In the genomic region with DNA sequence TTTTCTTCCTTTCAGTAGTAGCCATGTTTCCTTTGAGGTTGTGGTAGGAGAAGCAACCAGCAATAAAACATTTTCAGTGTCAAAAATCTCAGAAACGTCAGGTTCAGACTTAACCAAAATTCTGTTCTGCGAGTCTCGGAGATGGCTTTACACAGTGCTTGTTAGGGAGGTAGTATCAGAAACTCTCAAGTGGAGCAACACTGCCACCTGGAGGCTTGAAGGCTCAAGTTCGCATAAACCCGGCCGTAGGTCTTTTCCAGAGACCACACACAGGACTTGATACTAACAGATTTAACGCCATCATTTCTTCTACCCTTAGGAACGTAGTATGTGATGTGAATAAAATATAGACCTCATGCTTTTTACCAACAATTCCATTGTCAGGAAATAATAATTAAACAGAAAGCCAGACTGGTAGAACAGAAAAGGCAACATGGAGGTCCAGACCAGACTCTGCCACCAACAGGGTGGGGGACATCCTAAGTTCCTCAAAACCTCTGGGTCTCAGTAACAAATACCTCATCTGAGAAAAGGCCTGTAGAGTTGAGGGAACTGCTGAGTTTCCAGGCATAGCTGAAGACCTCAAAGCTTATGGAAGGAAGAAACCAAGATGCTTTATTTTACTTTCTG, we compare ENCODE assay signal across 8 cellular contexts. TPM values are rescaled to one million over a fixed set of nuclear protein-coding genes. Genes with fewer than 3 reads are reported as not detected.
DNase-seq lines count a peak whose midpoint lies in the region; ATAC-seq lines count a peak whose summit lies in the region.

No MANE protein-coding gene starts in this region.

- H3K9ac ChIP-seq in duodenal mucosa (ENCODE audit: low read depth in 1 of 2, low read length in 2 of 2): peak overlapping the region in 1 of 2 donors; percentile 42

- H3K36me3 Mint-ChIP-seq in CD4-positive, CD25-positive, alpha-beta regulatory T cell: peaks cover 26% of the 10 kb centered on the region
- H3K36me3 Mint-ChIP-seq in memory B cell: peaks cover 7% of the 10 kb centered on the region

- peak; percentile 77 to 92 (median 84) for DNase-seq in CD4-positive, CD25-positive, alpha-beta regulatory T cell
- peak; percentile 84 for DNase-seq in NCI-H69 (lab: John Stamatoyannopoulos, UW)
- DNase-seq in activated CD4-positive, alpha-beta T cell treated with anti-CD3 and anti-CD28 coated beads, Interleukin-2, amount 50 U/mL, for 4 hours: peak; percentile 84 to 85
- peak; percentile 85 to 86 for DNase-seq in memory B cell (ENCODE audit: low spot score in 2 of 2)
- DNase-seq in stimulated activated CD8-positive, alpha-beta memory T cell treated with anti-CD3 and anti-CD28 coated beads, Interleukin-15, amount 100 ng/mL, for 1 hour (ENCODE audit: low read depth): peak; percentile 82

- H3K4me1 ChIP-seq in CD4-positive, CD25-positive, alpha-beta regulatory T cell (ENCODE audit: control insufficient read depth, insufficient read depth, low read length, poor library complexity, severe bottlenecking): peaks cover 70% of the 10 kb centered on the region
- H3K4me1 ChIP-seq in duodenal mucosa (ENCODE audit: control insufficient read depth in 1 of 2, insufficient read depth in 2 of 2, low read length in 2 of 2): peaks cover 36 to 52% of the 10 kb centered on the region in 2 donors

- peaks cover 42% of the 10 kb centered on the region for H3K36me3 ChIP-seq in CD4-positive, CD25-positive, alpha-beta regulatory T cell (ENCODE audit: control insufficient read depth, insufficient read depth, low read length)
- H3K36me3 ChIP-seq in duodenal mucosa (ENCODE audit: control insufficient read depth in 1 of 2, insufficient read depth in 2 of 2, low read length in 2 of 2): peaks cover 22 to 30% of the 10 kb centered on the region in 2 donors

- H3K4me3 Mint-ChIP-seq in CD4-positive, CD25-positive, alpha-beta regulatory T cell: peak overlapping the region; percentile 90 to 98 (median 96)
- H3K4me3 Mint-ChIP-seq in memory B cell: peak overlapping the region; percentile 3

- H3K4me1 Mint-ChIP-seq in CD4-positive, CD25-positive, alpha-beta regulatory T cell: peaks cover 44 to 84% (median 69%) of the 10 kb centered on the region in 4 donors
- H3K4me1 Mint-ChIP-seq in memory B cell: peaks cover 35% of the 10 kb centered on the region

- H3K27me3 Mint-ChIP-seq in CD4-positive, CD25-positive, alpha-beta regulatory T cell: no peaks in the 10 kb centered on the region
- no peaks in the 10 kb centered on the region for H3K27me3 Mint-ChIP-seq in memory B cell

- peak overlapping the region; percentile 76 to 93 (median 83) for H3K27ac Mint-ChIP-seq in CD4-positive, CD25-positive, alpha-beta regulatory T cell
- H3K27ac Mint-ChIP-seq in memory B cell: peak overlapping the region; percentile 72

- H3K9me3 Mint-ChIP-seq in CD4-positive, CD25-positive, alpha-beta regulatory T cell: no peaks in the 10 kb centered on the region
- H3K9me3 Mint-ChIP-seq in memory B cell: no peaks in the 10 kb centered on the region

- H3K9me3 ChIP-seq in CD4-positive, CD25-positive, alpha-beta regulatory T cell (ENCODE audit: control insufficient read depth in 2 of 2, low read length in 2 of 2): no peaks in the 10 kb centered on the region
- H3K9me3 ChIP-seq in duodenal mucosa (ENCODE audit: control insufficient read depth in 1 of 2, low read length in 2 of 2): no peaks in the 10 kb centered on the region

- peak overlapping the region; percentile 100 for H3K4me3 ChIP-seq in CD4-positive, CD25-positive, alpha-beta regulatory T cell (ENCODE audit: low read depth, low read length)
- H3K4me3 ChIP-seq in duodenal mucosa (ENCODE audit: low read depth in 1 of 2, low read length in 2 of 2): peak overlapping the region; percentile 18 to 53

- H3K27ac ChIP-seq in CD4-positive, CD25-positive, alpha-beta regulatory T cell (ENCODE audit: insufficient read depth, low read length, poor library complexity, severe bottlenecking): peak overlapping the region; percentile 66
- H3K27ac ChIP-seq in duodenal mucosa (ENCODE audit: low read depth, low read length): no peak overlapping the region

- peak; percentile 83 to 86 for ATAC-seq in CD4-positive, CD25-positive, alpha-beta regulatory T cell (ENCODE audit: low read depth in 2 of 2)
- ATAC-seq in GM19395 (IDR thresholded peaks at IDR 0.05; ENCODE audit: unreplicated experiment): peak; percentile 97
- peak; percentile 89 for ATAC-seq in HG03520 (IDR thresholded peaks at IDR 0.05; ENCODE audit: unreplicated experiment)
- peak; percentile 84 for ATAC-seq in memory B cell (ENCODE audit: low read depth)

- H3K27me3 ChIP-seq in CD4-positive, CD25-positive, alpha-beta regulatory T cell (ENCODE audit: control insufficient read depth, insufficient read depth, low read length): no peaks in the 10 kb centered on the region
- no peaks in the 10 kb centered on the region for H3K27me3 ChIP-seq in duodenal mucosa (ENCODE audit: control insufficient read depth in 1 of 2, insufficient read depth in 2 of 2, low read length in 2 of 2)

RNA-seq across cellular contexts. Expression of gene PTGER4, which starts 8.5 kb away (rescaled TPM):
- 343 TPM for total RNA-seq in CD4-positive, CD25-positive, alpha-beta regulatory T cell
- polyA plus RNA-seq in CD4-positive, CD25-positive, alpha-beta regulatory T cell: 10 to 100 TPM; 17.2 to 37.6 (median 24.3) TPM
